In the genomic region with DNA sequence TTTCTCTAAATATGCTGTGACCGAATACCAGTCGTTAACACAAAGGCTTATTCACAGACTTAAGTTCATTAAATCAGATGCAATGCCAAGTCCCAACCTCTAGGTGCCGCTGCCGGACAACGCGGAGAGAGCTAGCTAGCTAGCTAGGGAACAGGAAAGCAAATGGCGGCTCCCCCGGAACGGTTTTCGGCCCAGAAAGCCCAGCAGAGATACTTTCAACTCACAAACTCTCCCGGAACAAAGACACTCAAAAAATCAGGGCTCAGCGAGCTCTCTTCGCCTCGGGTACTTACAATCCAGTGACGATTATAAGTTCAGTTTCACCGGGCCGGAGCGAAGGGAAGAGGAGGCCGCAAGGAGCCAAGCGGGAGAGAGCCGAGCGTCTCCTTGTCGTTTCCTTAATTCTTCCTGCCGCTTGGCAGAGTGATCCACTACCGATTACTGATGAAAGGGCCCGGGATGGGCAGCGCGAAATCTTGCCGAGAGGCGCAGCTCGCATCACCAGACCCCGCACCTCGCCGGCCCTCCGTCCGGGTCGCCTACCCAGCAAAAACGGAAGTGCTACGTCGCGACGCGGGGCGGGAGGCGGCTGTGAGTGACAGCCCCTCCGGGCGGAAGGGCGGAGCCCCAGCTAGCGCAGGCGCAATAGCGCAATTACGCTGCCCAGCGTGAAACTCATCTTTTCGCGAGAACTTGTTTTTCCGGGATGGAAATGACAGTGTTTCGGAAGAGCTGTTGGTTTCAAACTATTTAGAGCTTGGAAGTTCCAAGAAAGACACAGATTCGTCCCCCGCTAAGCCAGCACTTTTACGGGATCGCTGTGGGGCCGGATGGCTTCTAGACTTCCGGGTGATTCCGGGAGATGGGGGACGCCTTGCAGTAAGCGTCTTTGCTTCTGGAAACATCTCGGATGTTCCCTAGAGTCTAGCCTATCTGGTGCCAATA, we compare ENCODE assay signal across 8 cellular contexts. TPM values are rescaled to one million over a fixed set of nuclear protein-coding genes. Genes with fewer than 3 reads are reported as not detected.
DNase-seq lines count a peak whose midpoint lies in the region; ATAC-seq, FAIRE-seq and TF ChIP-seq lines count a peak whose summit lies in the region.

A gene with protein sequence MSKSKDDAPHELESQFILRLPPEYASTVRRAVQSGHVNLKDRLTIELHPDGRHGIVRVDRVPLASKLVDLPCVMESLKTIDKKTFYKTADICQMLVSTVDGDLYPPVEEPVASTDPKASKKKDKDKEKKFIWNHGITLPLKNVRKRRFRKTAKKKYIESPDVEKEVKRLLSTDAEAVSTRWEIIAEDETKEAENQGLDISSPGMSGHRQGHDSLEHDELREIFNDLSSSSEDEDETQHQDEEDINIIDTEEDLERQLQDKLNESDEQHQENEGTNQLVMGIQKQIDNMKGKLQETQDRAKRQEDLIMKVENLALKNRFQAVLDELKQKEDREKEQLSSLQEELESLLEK (minus strand): TSS at position 560 of the 945 bp plus-strand sequence. CDS start 740 bp downstream, outside the sequence.

- peak within 1 kb of the TSS; percentile 13 to 79 (median 67) for H3K4me3 ChIP-seq in adrenal gland
- peak within 1 kb of the TSS; percentile 79 for H3K4me3 ChIP-seq in upper lobe of right lung

- H3K4me1 ChIP-seq in adrenal gland (replicated peaks in 1 of 2) (peaks cover 0 to 9% of the 10 kb centered on the region in 2 donors), upper lobe of right lung (no peaks in the 10 kb centered on the region)

- TF ChIP-seq CTCF in adrenal gland (IDR thresholded peaks at IDR 0.05) (peak; percentile 56 to 84 (median 71)), upper lobe of right lung (IDR thresholded peaks at IDR 0.05) (peak; percentile 80)

- DNase-seq in GM12892 (ENCODE audit: insufficient read length), result peak; percentile 64
- peak; percentile 85 for DNase-seq in NCI-H146 (lab: John Stamatoyannopoulos, UW)
- peak; percentile 85 to 93 (median 89) for DNase-seq in T-helper 1 cell
- DNase-seq in adrenal gland, result peak; percentile 86 to 93 (median 89)
- peak; percentile 92 for DNase-seq in left cardiac atrium
- peak; percentile 98 for DNase-seq in posterior vena cava (ENCODE audit: low spot score)
- DNase-seq in upper lobe of right lung, result peak; percentile 97

- H3K36me3 ChIP-seq in adrenal gland (replicated peaks in 1 of 2), result no peaks in the 10 kb centered on the region
- H3K36me3 ChIP-seq in upper lobe of right lung, result no peaks in the 10 kb centered on the region

- H3K27me3 ChIP-seq in adrenal gland (no peaks in the 10 kb centered on the region), upper lobe of right lung (no peaks in the 10 kb centered on the region)

- TF ChIP-seq POLR2A in GM12892 (IDR thresholded peaks at IDR 0.05; ENCODE audit: low read depth, low read length) (peak; percentile 97), adrenal gland (IDR thresholded peaks at IDR 0.05) (peak; percentile 91 to 92)

- intact Hi-C loops in adrenal gland (cut with DNase I) (no loop called here), left cardiac atrium (cut with DNase I) (loop anchor here in 1 of 2 donors (5.0 kb wide), 1 partner anchor 242 kb away; no protein-coding TSS in a partner anchor), posterior vena cava (cut with DNase I) (loop anchor here (10.0 kb wide), 2 partner anchors 204 to 244 kb away; no protein-coding TSS in a partner anchor), upper lobe of right lung (cut with DNase I) (no loop called here)

- H3K9me3 ChIP-seq in adrenal gland (replicated peaks in 1 of 3) (peaks cover 11 to 55% (median 17%) of the 10 kb centered on the region in 3 donors), upper lobe of right lung (peaks cover 48% of the 10 kb centered on the region)

- WGBS in adrenal gland, 4 donors, result 1 to 5% (median 2%) methylated on average over 43 to 67 of the region's 67 CpGs

- FAIRE-seq in GM12892 (lab: Jason Lieb, UNC), result peak; percentile 98

- ATAC-seq in HG02852 (IDR thresholded peaks at IDR 0.05; ENCODE audit: unreplicated experiment), result peak; percentile 92
- peak; percentile 100 for ATAC-seq in left cardiac atrium
- ATAC-seq in upper lobe of right lung, result peak; percentile 99

- H3K27ac ChIP-seq in adrenal gland, result peak within 1 kb of the TSS; percentile 77 to 96 (median 89)
- peak within 1 kb of the TSS; percentile 96 for H3K27ac ChIP-seq in upper lobe of right lung

RNA-seq across cellular contexts. Expression of the gene that starts here (rescaled TPM):
- 78.0 TPM for polyA plus RNA-seq in GM12892 (2012; ENCODE audit: missing spikeins)
- total RNA-seq in adrenal gland (10 to 100 TPM; 38.0 to 74.1 (median 68.8) TPM), left cardiac atrium (10 to 100 TPM; 86.3 to 93.5 TPM), posterior vena cava (10 to 100 TPM; 57.9 to 63.1 TPM), upper lobe of right lung (60.4 TPM)
- 100 to 1,000 TPM in 1 of 3 donors, 10 to 100 TPM in 2; 23.9 to 132 (median 29.7) TPM for polyA plus RNA-seq in adrenal gland

Comparison
In these comparisons a context has a peak if more than half of its experiments do, and no peak if none do; other contexts are left out.
1. Peak in every context shown above with its lines: DNase-seq, ATAC-seq, H3K4me3 ChIP-seq and H3K27ac ChIP-seq.
2. intact Hi-C loops: an anchor here in posterior vena cava (10.0 kb wide); none called in adrenal gland and upper lobe of right lung.